ENCODE assay signal across 9 cellular contexts in the genomic region with DNA sequence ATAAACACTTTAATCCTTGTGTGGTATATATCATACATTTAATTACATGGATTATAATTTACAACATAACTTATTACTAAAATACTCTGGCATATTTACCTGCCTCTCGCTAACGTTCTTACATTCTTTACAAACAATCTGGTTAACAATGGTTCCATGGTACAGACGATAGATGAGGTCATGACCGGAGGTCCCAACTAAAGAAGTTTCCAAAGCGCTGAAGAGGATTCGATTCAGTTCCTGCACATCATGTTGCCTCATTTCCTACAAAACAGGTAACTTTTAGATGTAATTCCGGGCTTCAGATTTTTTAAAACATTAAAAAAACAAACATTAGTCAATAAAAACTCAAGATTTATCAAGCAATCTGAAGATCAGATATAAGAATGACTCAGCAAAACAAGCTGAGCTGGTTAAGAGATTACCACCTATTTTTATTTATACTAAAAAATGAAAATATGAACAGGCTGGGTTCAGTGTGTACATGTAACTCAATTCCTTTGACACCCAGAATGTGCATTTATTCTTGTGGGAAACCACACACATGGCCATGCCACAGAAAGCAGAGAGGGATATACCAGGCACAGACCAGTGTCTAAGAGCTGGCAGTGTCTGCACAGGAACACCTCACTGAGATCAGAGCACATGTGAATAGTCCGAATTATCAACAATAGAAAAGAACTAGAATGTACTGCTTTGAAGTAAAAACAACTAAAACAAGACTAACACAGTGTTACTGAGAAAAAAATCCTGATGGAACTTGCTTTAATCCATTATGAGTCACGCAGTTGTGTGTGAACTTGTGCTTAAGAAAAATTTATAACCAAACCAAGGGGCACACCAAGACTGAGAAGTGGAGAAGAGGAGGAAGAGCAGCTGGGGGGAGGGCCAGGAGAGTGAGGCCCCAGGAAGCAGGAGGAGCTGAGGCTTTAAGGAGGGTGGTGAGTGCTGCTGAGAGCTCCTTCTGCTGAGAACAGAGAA. TPM values are rescaled to one million over a fixed set of nuclear protein-coding genes. Genes with fewer than 3 reads are reported as not detected.
DNase-seq lines count a peak whose midpoint lies in the region; ATAC-seq, FAIRE-seq and TF ChIP-seq lines count a peak whose summit lies in the region.
"Had no signal": no experiment of that assay in that cellular context is flagged by ENCODE, and none has a peak within 500 bp of the region (broad histone marks: within the 10 kb centered on the region; RNA-seq: fewer than 3 reads in every experiment).

No MANE protein-coding gene starts in this region.

- 0 out of 3 replicates have a peak overlapping the region, but pooled peaks have one; percentile 16 for H3K27ac ChIP-seq in K562 (ENCODE audit: extremely low read depth, low read depth, low read length)

- ATAC-seq in K562: peak; percentile 51; the same call in 1 of the 3 replicates
- no peak for ATAC-seq in HG03432 (IDR thresholded peaks at IDR 0.05; ENCODE audit: unreplicated experiment)

- peaks cover 17% of the 10 kb centered on the region; the same call in 2 of the 3 replicates for H3K36me3 ChIP-seq in K562 (ENCODE audit: control insufficient read depth, insufficient read depth, low read length)

- no peaks in the 10 kb centered on the region for H3K9me3 ChIP-seq in K562 (replicated peaks; ENCODE audit: control insufficient read depth, insufficient read depth, low read depth, low read length)

- POLR2A ChIA-PET in K562 (lab: Yijun Ruan, JAX): interaction anchor here (0.8 to 1.3 kb wide), 2 partner anchors 10 to 52 kb away, joined by 3 to 6 read pairs; no protein-coding TSS in a partner anchor

- in situ Hi-C loops in K562 (cut with MboI): no loop called here

- peak overlapping the region in 1 of 2 experiments; percentile 45; a peak in 1 of 4 replicates for H3K9ac ChIP-seq in K562 (ENCODE audit: insufficient read depth in 1 of 2, low read depth in 2 of 2, low read length in 2 of 2)

- no peak for TF ChIP-seq POLR2A in K562 (conservative IDR thresholded peaks at IDR 0.05)

- no peaks in the 10 kb centered on the region for H3K9me1 ChIP-seq in K562 (ENCODE audit: control insufficient read depth, insufficient read depth, low read length)

- TF ChIP-seq CTCF in K562 (IDR thresholded peaks at IDR 0.05 in 2 of 3, conservative IDR thresholded peaks at IDR 0.05 in 1 of 3; ENCODE audit: insufficient read depth in 2 of 3, low read depth in 1 of 3, low read length in 3 of 3): no peak

- H2AFZ ChIP-seq in K562 (ENCODE audit: low read depth, low read length): no peak overlapping the region

- no peak overlapping the region for H3K4me3 ChIP-seq in K562

- H3K79me2 ChIP-seq in K562 (ENCODE audit: control insufficient read depth, insufficient read depth, low read length): no peaks in the 10 kb centered on the region

- TF ChIP-seq EP300 in K562 (IDR thresholded peaks at IDR 0.05; ENCODE audit: low read length): no peak

- no peaks in the 10 kb centered on the region for H3K27me3 ChIP-seq in K562 (ENCODE audit: control insufficient read depth in 2 of 2, insufficient read depth in 2 of 2, low read length in 2 of 2)

- no peak overlapping the region for H3K4me2 ChIP-seq in K562 (ENCODE audit: insufficient read depth, low read length)

- H4K20me1 ChIP-seq in K562 (replicated peaks; ENCODE audit: control insufficient read depth, insufficient read depth, low read length): no peaks in the 10 kb centered on the region

- no peak for TF ChIP-seq RAD21 in K562 (CRISPR knock-in tag; conservative IDR thresholded peaks at IDR 0.05 in 1 of 2, IDR thresholded peaks at IDR 0.05 in 1 of 2)

- CTCF ChIA-PET in K562 (lab: Yijun Ruan, JAX; ENCODE audit: low intra/inter-chr PET ratio): no interaction called here

- 62% methylated on average over 9 of the region's 9 CpGs for WGBS in K562 (ENCODE audit: insufficient coverage, low coverage, missing lambda C conversion rate)

- H3K4me1 ChIP-seq in K562 (replicated peaks in 1 of 2; ENCODE audit: control insufficient read depth in 2 of 2, insufficient read depth in 2 of 2, low read length in 2 of 2): peaks cover 0 to 7% of the 10 kb centered on the region in 2 experiments; a peak in 2 of 5 replicates

- intact Hi-C loops in K562 (cut with micrococcal nuclease): no loop called here

- no TSS peak for BruUV-seq in K562 (replicated peaks; lab: Mats Ljungman, UMichigan)

- peak; percentile 92 for DNase-seq in EH (ENCODE audit: low read depth)
- DNase-seq in MV-4-11 (lab: John Stamatoyannopoulos, UW): peak; percentile 80
- no peak for DNase-seq in K562 (ENCODE audit: extremely low read depth in 1 of 4, low spot score in 3 of 4)
- DNase-seq in non-pigmented ciliary epithelial cell (ENCODE audit: low read depth): peak; percentile 56
- DNase-seq in stimulated activated CD8-positive, alpha-beta memory T cell treated with anti-CD3 and anti-CD28 coated beads, Interleukin-4, amount 100 ng/mL, for 48 hours: no peak
- no peak for DNase-seq in activated gamma-delta T cell treated with Interleukin-2 at 50 U/mL for 16 hours
- DNase-seq in NK-92 (lab: John Stamatoyannopoulos, UW; ENCODE audit: unreplicated experiment): no peak
- DNase-seq: endodermal cell had no signal

- FAIRE-seq in K562 (lab: Jason Lieb, UNC): no peak

TF ChIP-seq in K562, 482 proteins besides CTCF, POLR2A, EP300 and RAD21 (continues in another document):
- TF ChIP-seq MAFG (tag; conservative IDR thresholded peaks at IDR 0.05) (peak; percentile 78), NCOA1 (IDR thresholded peaks at IDR 0.05; ENCODE audit: low read depth) (no peak), C11orf30 (IDR thresholded peaks at IDR 0.05; ENCODE audit: low read depth) (0 out of 2 replicates have a peak, but pooled peaks have one; percentile 51), SMAD2 (IDR thresholded peaks at IDR 0.05; ENCODE audit: low read depth, low read length) (no peak), NFE2 (IDR thresholded peaks at IDR 0.05; ENCODE audit: low read depth) (peak; percentile 49; the same call in 1 of the 2 replicates), TFAM (CRISPR knock-in tag; conservative IDR thresholded peaks at IDR 0.05) (no peak), HCFC1 (IDR thresholded peaks at IDR 0.05; ENCODE audit: low read depth, low read length) (no peak), MAFF (IDR thresholded peaks at IDR 0.05; ENCODE audit: low read length) (peak; percentile 70; the same call in 1 of the 2 replicates), FOXJ2 (tag; IDR thresholded peaks at IDR 0.05) (no peak), ZNF212 (CRISPR knock-in tag; IDR thresholded peaks at IDR 0.05) (no peak), NFE2L1 (tag; IDR thresholded peaks at IDR 0.05; ENCODE audit: borderline replicate concordance, low read depth) (peak; percentile 50; the same call in 1 of the 2 replicates), CXXC5 (CRISPR knock-in tag; IDR thresholded peaks at IDR 0.05) (no peak), ZC3H8 (IDR thresholded peaks at IDR 0.05) (no peak), CBX8 (IDR thresholded peaks at IDR 0.05; ENCODE audit: borderline replicate concordance, extremely low read depth, low read depth, low read length, poor library complexity, severe bottlenecking) (no peak), SIN3B (IDR thresholded peaks at IDR 0.05; ENCODE audit: low read depth) (no peak), ZNF76 (CRISPR knock-in tag; IDR thresholded peaks at IDR 0.05; ENCODE audit: borderline replicate concordance) (no peak), SUPT5H (IDR thresholded peaks at IDR 0.05) (no peak), ATF7 (IDR thresholded peaks at IDR 0.05) (no peak), ZNF316 (IDR thresholded peaks at IDR 0.05) (peak; percentile 67), TAF1 (IDR thresholded peaks at IDR 0.05; ENCODE audit: control insufficient read depth, extremely low read depth, insufficient read depth, low read length, severe bottlenecking) (no peak)

RNA-seq across cellular contexts. Expression of a gene that starts 9.5 kb away (rescaled TPM):
- 44.7 and 124 TPM in 2 replicates for total RNA-seq in K562 (2011; cell fraction: chromatin; rRNA removed; ENCODE audit: low replicate concordance)
- total RNA-seq in K562 (2011; cell fraction: nucleolus; rRNA removed): 12.0 and 15.0 TPM in 2 replicates
- total RNA-seq in K562 (2011; cell fraction: nucleoplasm; rRNA removed): 32.2 and 35.7 TPM in 2 replicates
- total RNA-seq in K562 (2014; rRNA removed) (8.5 and 11.3 TPM in 2 replicates), K562 (2014; rRNA removed; fragmentation: Illumina TruSeq; extraction: Trizol) (12.8 and 14.8 TPM in 2 replicates), K562 (2015; rRNA removed; fragmentation: Illumina TruSeq; extraction: Trizol) (12.2 and 12.8 TPM in 2 replicates), K562 (2021) (12.9 and 13.1 TPM in 2 replicates)
- polyA plus RNA-seq in K562 (2011; rRNA removed) (15.0 TPM in 2 replicates), K562 (2014; fragmentation: Illumina TruSeq; extraction: Trizol) (9.3 and 10.6 TPM in 2 replicates), K562 (2014; fragmentation: Nextera tagmentation; extraction: Ambion mirVana) (1 to 10 TPM; 5.5 to 7.9 TPM), K562 (2014; rRNA removed) (9.0 and 9.3 TPM in 2 replicates)
- 11.5 and 15.8 TPM in 2 replicates for polyA plus RNA-seq in K562 (2011; cell fraction: cytosol; rRNA removed)
- polyA plus RNA-seq in K562 (2011; cell fraction: nucleus; rRNA removed): 49.5 and 56.9 TPM in 2 replicates
- 9.3 and 14.8 TPM in 2 replicates for polyA plus RNA-seq in K562 (2012)
- polyA minus RNA-seq in K562 (2011; rRNA and poly(A)+ RNA removed): 33.1 and 38.1 TPM in 2 replicates
- polyA minus RNA-seq in K562 (2011; cell fraction: cytosol; rRNA and poly(A)+ RNA removed): 7.1 and 8.9 TPM in 2 replicates
- polyA minus RNA-seq in K562 (2011; cell fraction: nucleus; rRNA and poly(A)+ RNA removed): 21.0 and 39.4 TPM in 2 replicates

Comparison
In these comparisons a context has a peak if more than half of its experiments do, and no peak if none do; other contexts are left out.
1. DNase-seq: peak in EH (single experiment), MV-4-11 (single experiment) and non-pigmented ciliary epithelial cell (single experiment); none in K562 (0 of 4), stimulated activated CD8-positive, alpha-beta memory T cell treated with anti-CD3 and anti-CD28 coated beads, Interleukin-4, amount 100 ng/mL, for 48 hours (single experiment), activated gamma-delta T cell treated with Interleukin-2 at 50 U/mL for 16 hours (single experiment) and NK-92 (single experiment).